14 cellular contexts compared by ENCODE assay signal in genomic region chr2:130455413-130455812, GRCh38. TPM values are rescaled to one million over a fixed set of nuclear protein-coding genes. Genes with fewer than 3 reads are reported as not detected.
"Had no signal": no experiment of that assay in that cellular context is flagged by ENCODE, and none has a peak within 500 bp of the region (broad histone marks: within the 10 kb centered on the region; RNA-seq: fewer than 3 reads in every experiment).

No MANE protein-coding gene starts in this region.

RNA-seq across cellular contexts. Expression of gene POTEI, which starts 53.7 kb away (rescaled TPM):
- total RNA-seq: activated B cell treated with CpG ODN at 0.5 μM for 24 hours; activated CD4-positive, alpha-beta memory T cell treated with anti-CD3 and anti-CD28 coated beads for 36 hours; activated CD4-positive, alpha-beta T cell treated with anti-CD3 and anti-CD28 coated beads, Interleukin-2, amount 10 ng/mL, durations not matched to agents 24 days and 14 days; activated CD8-positive, alpha-beta memory T cell treated with anti-CD3 and anti-CD28 coated beads for 36 hours; activated CD8-positive, alpha-beta T cell treated with anti-CD3 and anti-CD28 coated beads for 36 hours; activated naive CD4-positive, alpha-beta T cell treated with anti-CD3 and anti-CD28 coated beads for 36 hours; activated naive CD4-positive, alpha-beta T cell treated with anti-CD3 and anti-CD28 coated beads, Interleukin-2, amount 50 U/mL, for 72 hours; activated naive CD8-positive, alpha-beta T cell treated with anti-CD3 and anti-CD28 coated beads for 36 hours; activated T-cell treated with anti-CD3 and anti-CD28 coated beads, Interleukin-2, amount 50 U/mL, for 4 hours; activated T-cell treated with anti-CD3 and anti-CD28 coated beads, Interleukin-2, amount 50 U/mL, for 72 hours; activated T-helper 1 cell treated with anti-CD3 and anti-CD28 coated beads, Interleukin-12 subunit alpha, Interleukin-12 subunit beta, Interleukin-2, Interleukin-4 antibody, amounts not matched to agents 30 ng/mL and 10 ng/mL and 1 ng/mL, durations not matched to agents 14 hours and 24 hours and 36 hours; activated T-helper 17 cell treated with anti-CD3 and anti-CD28 coated beads, Interleukin-2, amount 50 U/mL, for 72 hours; cardiac septum had no signal
- polyA plus RNA-seq: aorta had no signal
